In genomic region chr15:82809308-82810060, GRCh38 we compare ENCODE assay signal across 1 cellular context.
TF ChIP-seq lines count a peak whose summit lies in the region.

WHAMM (plus strand) TSS chr15:82809628; CDS start chr15:82809727, 99 bp downstream.

TF ChIP-seq in HepG2, 621 proteins besides CTCF, POLR2A, EP300 and RAD21 (continued from another document and continues in another):
- TF ChIP-seq ZNF687 (CRISPR knock-in tag; IDR thresholded peaks at IDR 0.05) (peak; percentile 81), CBX1 (IDR thresholded peaks at IDR 0.05; ENCODE audit: low read depth) (no peak), MYPOP (CRISPR knock-in tag; IDR thresholded peaks at IDR 0.05) (0 out of 2 replicates have a peak, but pooled peaks have one; percentile 49), ZNF235 (CRISPR knock-in tag; IDR thresholded peaks at IDR 0.05; ENCODE audit: borderline replicate concordance) (no peak), ZSCAN29 (CRISPR knock-in tag; conservative IDR thresholded peaks at IDR 0.05) (no peak), ZSCAN31 (CRISPR knock-in tag; IDR thresholded peaks at IDR 0.05; ENCODE audit: low read depth) (peak; percentile 79; the same call in 1 of the 2 replicates), BRCA1 (CRISPR knock-in tag; IDR thresholded peaks at IDR 0.05) (no peak), AGO2 (optimal IDR thresholded peaks at IDR 0.05; ENCODE audit: low read depth, low read length) (no peak), NR2C2 (CRISPR knock-in tag; IDR thresholded peaks at IDR 0.05; ENCODE audit: borderline replicate concordance) (peak; percentile 20; the same call in 1 of the 2 replicates), TFDP1 (CRISPR knock-in tag; IDR thresholded peaks at IDR 0.05; ENCODE audit: borderline replicate concordance) (peak; percentile 49; the same call in 1 of the 2 replicates), ATF2 (CRISPR knock-in tag; IDR thresholded peaks at IDR 0.05) (no peak; the same call in 1 of the 2 replicates), TEAD3 (CRISPR knock-in tag; optimal IDR thresholded peaks at IDR 0.05; ENCODE audit: borderline replicate concordance) (peak; percentile 43), ZNF629 (CRISPR knock-in tag; conservative IDR thresholded peaks at IDR 0.05) (0 out of 2 replicates have a peak, but pooled peaks have one; percentile 13), ERF (CRISPR knock-in tag; IDR thresholded peaks at IDR 0.05) (peak; percentile 40; the same call in 1 of the 2 replicates), ZNF260 (CRISPR knock-in tag; IDR thresholded peaks at IDR 0.05; ENCODE audit: borderline replicate concordance, low read depth) (no peak), ZFAT (CRISPR knock-in tag; conservative IDR thresholded peaks at IDR 0.05) (no peak), KMT2B (CRISPR knock-in tag; IDR thresholded peaks at IDR 0.05) (peak; percentile 87), AHR (CRISPR knock-in tag; IDR thresholded peaks at IDR 0.05) (no peak), SP1 (IDR thresholded peaks at IDR 0.05) (no peak), SP1 (CRISPR knock-in tag; IDR thresholded peaks at IDR 0.05) (peak; percentile 25; the same call in 1 of the 2 replicates), GABPB1 (CRISPR knock-in tag; IDR thresholded peaks at IDR 0.05) (peak; percentile 76), ZSCAN12 (CRISPR knock-in tag; IDR thresholded peaks at IDR 0.05) (0 out of 2 replicates have a peak, but pooled peaks have one; percentile 51), MBNL3 (CRISPR knock-in tag; conservative IDR thresholded peaks at IDR 0.05) (no peak), CEBPG (CRISPR knock-in tag; IDR thresholded peaks at IDR 0.05) (peak; percentile 79), RARA (CRISPR knock-in tag; IDR thresholded peaks at IDR 0.05) (peak; percentile 18; the same call in 1 of the 2 replicates), GATA4 (IDR thresholded peaks at IDR 0.05; ENCODE audit: borderline replicate concordance, low read depth) (0 out of 2 replicates have a peak, but pooled peaks have one; percentile 39), ZBTB44 (CRISPR knock-in tag; IDR thresholded peaks at IDR 0.05) (0 out of 2 replicates have a peak, but pooled peaks have one; percentile 51), MTA3 (CRISPR knock-in tag; IDR thresholded peaks at IDR 0.05) (no peak), ZNF329 (CRISPR knock-in tag; IDR thresholded peaks at IDR 0.05; ENCODE audit: low read depth) (no peak), ZNF367 (CRISPR knock-in tag; IDR thresholded peaks at IDR 0.05; ENCODE audit: borderline replicate concordance) (0 out of 2 replicates have a peak, but pooled peaks have one; percentile 41)
- TF ChIP-seq, protein P1, sequence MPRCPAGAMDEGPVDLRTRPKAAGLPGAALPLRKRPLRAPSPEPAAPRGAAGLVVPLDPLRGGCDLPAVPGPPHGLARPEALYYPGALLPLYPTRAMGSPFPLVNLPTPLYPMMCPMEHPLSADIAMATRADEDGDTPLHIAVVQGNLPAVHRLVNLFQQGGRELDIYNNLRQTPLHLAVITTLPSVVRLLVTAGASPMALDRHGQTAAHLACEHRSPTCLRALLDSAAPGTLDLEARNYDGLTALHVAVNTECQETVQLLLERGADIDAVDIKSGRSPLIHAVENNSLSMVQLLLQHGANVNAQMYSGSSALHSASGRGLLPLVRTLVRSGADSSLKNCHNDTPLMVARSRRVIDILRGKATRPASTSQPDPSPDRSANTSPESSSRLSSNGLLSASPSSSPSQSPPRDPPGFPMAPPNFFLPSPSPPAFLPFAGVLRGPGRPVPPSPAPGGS (CRISPR knock-in tag; IDR thresholded peaks at IDR 0.05): peak; percentile 64; the same call in 1 of the 2 replicates
- TF ChIP-seq, protein P2, sequence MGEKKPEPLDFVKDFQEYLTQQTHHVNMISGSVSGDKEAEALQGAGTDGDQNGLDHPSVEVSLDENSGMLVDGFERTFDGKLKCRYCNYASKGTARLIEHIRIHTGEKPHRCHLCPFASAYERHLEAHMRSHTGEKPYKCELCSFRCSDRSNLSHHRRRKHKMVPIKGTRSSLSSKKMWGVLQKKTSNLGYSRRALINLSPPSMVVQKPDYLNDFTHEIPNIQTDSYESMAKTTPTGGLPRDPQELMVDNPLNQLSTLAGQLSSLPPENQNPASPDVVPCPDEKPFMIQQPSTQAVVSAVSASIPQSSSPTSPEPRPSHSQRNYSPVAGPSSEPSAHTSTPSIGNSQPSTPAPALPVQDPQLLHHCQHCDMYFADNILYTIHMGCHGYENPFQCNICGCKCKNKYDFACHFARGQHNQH (CRISPR knock-in tag; IDR thresholded peaks at IDR 0.05): peak; percentile 50; the same call in 1 of the 2 replicates
- TF ChIP-seq, protein P3, sequence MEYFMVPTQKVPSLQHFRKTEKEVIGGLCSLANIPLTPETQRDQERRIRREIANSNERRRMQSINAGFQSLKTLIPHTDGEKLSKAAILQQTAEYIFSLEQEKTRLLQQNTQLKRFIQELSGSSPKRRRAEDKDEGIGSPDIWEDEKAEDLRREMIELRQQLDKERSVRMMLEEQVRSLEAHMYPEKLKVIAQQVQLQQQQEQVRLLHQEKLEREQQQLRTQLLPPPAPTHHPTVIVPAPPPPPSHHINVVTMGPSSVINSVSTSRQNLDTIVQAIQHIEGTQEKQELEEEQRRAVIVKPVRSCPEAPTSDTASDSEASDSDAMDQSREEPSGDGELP (IDR thresholded peaks at IDR 0.05; ENCODE audit: borderline replicate concordance, low read depth): no peak
- TF ChIP-seq, protein P4, sequence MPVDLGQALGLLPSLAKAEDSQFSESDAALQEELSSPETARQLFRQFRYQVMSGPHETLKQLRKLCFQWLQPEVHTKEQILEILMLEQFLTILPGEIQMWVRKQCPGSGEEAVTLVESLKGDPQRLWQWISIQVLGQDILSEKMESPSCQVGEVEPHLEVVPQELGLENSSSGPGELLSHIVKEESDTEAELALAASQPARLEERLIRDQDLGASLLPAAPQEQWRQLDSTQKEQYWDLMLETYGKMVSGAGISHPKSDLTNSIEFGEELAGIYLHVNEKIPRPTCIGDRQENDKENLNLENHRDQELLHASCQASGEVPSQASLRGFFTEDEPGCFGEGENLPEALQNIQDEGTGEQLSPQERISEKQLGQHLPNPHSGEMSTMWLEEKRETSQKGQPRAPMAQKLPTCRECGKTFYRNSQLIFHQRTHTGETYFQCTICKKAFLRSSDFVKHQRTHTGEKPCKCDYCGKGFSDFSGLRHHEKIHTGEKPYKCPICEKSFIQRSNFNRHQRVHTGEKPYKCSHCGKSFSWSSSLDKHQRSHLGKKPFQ (CRISPR knock-in tag; IDR thresholded peaks at IDR 0.05; ENCODE audit: insufficient replicate concordance): peak; percentile 16
- TF ChIP-seq, protein P5, sequence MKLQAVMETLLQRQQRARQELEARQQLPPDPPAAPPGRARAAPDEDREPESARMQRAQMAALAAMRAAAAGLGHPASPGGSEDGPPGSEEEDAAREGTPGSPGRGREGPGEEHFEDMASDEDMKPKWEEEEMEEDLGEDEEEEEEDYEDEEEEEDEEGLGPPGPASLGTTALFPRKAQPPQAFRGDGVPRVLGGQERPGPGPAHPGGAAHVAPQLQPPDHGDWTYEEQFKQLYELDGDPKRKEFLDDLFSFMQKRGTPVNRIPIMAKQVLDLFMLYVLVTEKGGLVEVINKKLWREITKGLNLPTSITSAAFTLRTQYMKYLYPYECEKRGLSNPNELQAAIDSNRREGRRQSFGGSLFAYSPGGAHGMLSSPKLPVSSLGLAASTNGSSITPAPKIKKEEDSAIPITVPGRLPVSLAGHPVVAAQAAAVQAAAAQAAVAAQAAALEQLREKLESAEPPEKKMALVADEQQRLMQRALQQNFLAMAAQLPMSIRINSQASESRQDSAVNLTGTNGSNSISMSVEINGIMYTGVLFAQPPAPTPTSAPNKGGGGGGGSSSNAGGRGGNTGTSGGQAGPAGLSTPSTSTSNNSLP (IDR thresholded peaks at IDR 0.05; ENCODE audit: low read depth, low read length): no peak
- TF ChIP-seq, protein P6, sequence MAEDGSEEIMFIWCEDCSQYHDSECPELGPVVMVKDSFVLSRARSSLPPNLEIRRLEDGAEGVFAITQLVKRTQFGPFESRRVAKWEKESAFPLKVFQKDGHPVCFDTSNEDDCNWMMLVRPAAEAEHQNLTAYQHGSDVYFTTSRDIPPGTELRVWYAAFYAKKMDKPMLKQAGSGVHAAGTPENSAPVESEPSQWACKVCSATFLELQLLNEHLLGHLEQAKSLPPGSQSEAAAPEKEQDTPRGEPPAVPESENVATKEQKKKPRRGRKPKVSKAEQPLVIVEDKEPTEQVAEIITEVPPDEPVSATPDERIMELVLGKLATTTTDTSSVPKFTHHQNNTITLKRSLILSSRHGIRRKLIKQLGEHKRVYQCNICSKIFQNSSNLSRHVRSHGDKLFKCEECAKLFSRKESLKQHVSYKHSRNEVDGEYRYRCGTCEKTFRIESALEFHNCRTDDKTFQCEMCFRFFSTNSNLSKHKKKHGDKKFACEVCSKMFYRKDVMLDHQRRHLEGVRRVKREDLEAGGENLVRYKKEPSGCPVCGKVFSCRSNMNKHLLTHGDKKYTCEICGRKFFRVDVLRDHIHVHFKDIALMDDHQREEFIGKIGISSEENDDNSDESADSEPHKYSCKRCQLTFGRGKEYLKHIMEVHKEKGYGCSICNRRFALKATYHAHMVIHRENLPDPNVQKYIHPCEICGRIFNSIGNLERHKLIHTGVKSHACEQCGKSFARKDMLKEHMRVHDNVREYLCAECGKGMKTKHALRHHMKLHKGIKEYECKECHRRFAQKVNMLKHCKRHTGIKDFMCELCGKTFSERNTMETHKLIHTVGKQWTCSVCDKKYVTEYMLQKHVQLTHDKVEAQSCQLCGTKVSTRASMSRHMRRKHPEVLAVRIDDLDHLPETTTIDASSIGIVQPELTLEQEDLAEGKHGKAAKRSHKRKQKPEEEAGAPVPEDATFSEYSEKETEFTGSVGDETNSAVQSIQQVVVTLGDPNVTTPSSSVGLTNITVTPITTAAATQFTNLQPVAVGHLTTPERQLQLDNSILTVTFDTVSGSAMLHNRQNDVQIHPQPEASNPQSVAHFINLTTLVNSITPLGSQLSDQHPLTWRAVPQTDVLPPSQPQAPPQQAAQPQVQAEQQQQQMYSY (CRISPR knock-in tag; IDR thresholded peaks at IDR 0.05): 0 out of 2 replicates have a peak, but pooled peaks have one; percentile 11
